16 cellular contexts compared by ENCODE assay signal in genomic region chr1:89539135-89539534, GRCh38.
"Had no signal": no experiment of that assay in that cellular context is flagged by ENCODE, and none has a peak within 500 bp of the region (broad histone marks: within the 10 kb centered on the region; RNA-seq: fewer than 3 reads in every experiment).

No MANE protein-coding gene starts in this region.

- H3K36me3 Mint-ChIP-seq: mesothelial cell of epicardium had no signal

- H3K27ac ChIP-seq: gastroesophageal sphincter, right atrium auricular region, SJCRH30, testis, upper lobe of left lung had no signal

- H3K4me3 ChIP-seq: gastroesophageal sphincter, lung, right atrium auricular region, SJCRH30, testis, upper lobe of left lung had no signal

- H3K4me3 Mint-ChIP-seq: mesothelial cell of epicardium, nephron progenitor cell, T-helper 17 cell had no signal

- H3K9me3 Mint-ChIP-seq: mesothelial cell of epicardium, nephron progenitor cell had no signal

- H3K9me3 ChIP-seq: gastroesophageal sphincter, right atrium auricular region, SJCRH30, testis, upper lobe of left lung had no signal

- H3K27me3 Mint-ChIP-seq: progenitor cell of endocrine pancreas, T-helper 17 cell had no signal

- ATAC-seq: gastroesophageal sphincter, left colon, T-helper 17 cell had no signal

- H3K27me3 ChIP-seq: gastroesophageal sphincter, right atrium auricular region, SJCRH30, testis, upper lobe of left lung had no signal

- H3K36me3 ChIP-seq: gastroesophageal sphincter, right atrium auricular region, SJCRH30, upper lobe of left lung had no signal

- DNase-seq: activated CD4-positive, alpha-beta T cell treated with anti-CD3 and anti-CD28 coated beads for 4 hours; anterior cingulate cortex; cerebellar nuclear complex; left colon; nephron progenitor cell; SJCRH30; stimulated activated CD4-positive, alpha-beta T cell treated with anti-CD3 and anti-CD28 coated beads, Interleukin-4, amount 100 ng/mL, for 1 hour; stimulated activated naive CD4-positive, alpha-beta T cell treated with Interleukin-2 at 50 U/mL for 16 hours; T-helper 17 cell; testis; upper lobe of left lung had no signal

- H3K27ac Mint-ChIP-seq: mesothelial cell of epicardium, nephron progenitor cell, progenitor cell of endocrine pancreas, T-helper 17 cell had no signal
